ENCODE assay signal across 33 cellular contexts in genomic region chr15:101827257-101827656, GRCh38. TPM values are rescaled to one million over a fixed set of nuclear protein-coding genes. Genes with fewer than 3 reads are reported as not detected.
A peak's percentile ranks its signal among the peaks of the same experiment; 100 is the strongest.
DNase-seq lines count a peak whose midpoint lies in the region; ATAC-seq, FAIRE-seq and TF ChIP-seq lines count a peak whose summit lies in the region.
"Had no signal": no experiment of that assay in that cellular context is flagged by ENCODE, and none has a peak within 500 bp of the region (broad histone marks: within the 10 kb centered on the region; RNA-seq: fewer than 3 reads in every experiment).

No MANE protein-coding gene starts in this region.

- no peak for TF ChIP-seq RAD21 in GM12878 (IDR thresholded peaks at IDR 0.05; ENCODE audit: insufficient read depth, low read depth, low read length)

- TF ChIP-seq CTCF in AG09319 (IDR thresholded peaks at IDR 0.05; ENCODE audit: low read depth, low read length): no peak
- no peak for TF ChIP-seq CTCF in HFF-Myc (IDR thresholded peaks at IDR 0.05; ENCODE audit: low read depth, low read length, missing control alignments)
- no peak; a peak in 1 of 6 replicates for TF ChIP-seq CTCF in GM12878 (IDR thresholded peaks at IDR 0.05 in 2 of 3, conservative IDR thresholded peaks at IDR 0.05 in 1 of 3; ENCODE audit: control insufficient read depth in 2 of 3, extremely low read depth in 1 of 3, insufficient read depth in 1 of 3, low read depth in 3 of 3, low read length in 3 of 3)
- no peak for TF ChIP-seq CTCF in GM10266 (IDR thresholded peaks at IDR 0.05; ENCODE audit: control insufficient read depth, insufficient read depth, low read depth, missing control alignments)
- no peak for TF ChIP-seq CTCF in adrenal gland (IDR thresholded peaks at IDR 0.05)
- no peak for TF ChIP-seq CTCF in foreskin keratinocyte (conservative IDR thresholded peaks at IDR 0.05)

- no peak overlapping the region for H2AFZ ChIP-seq in GM12878 (ENCODE audit: control insufficient read depth, low read depth, low read length)

- POLR2A ChIA-PET in GM12878 (lab: Charles Lee): no interaction called here

- no peak overlapping the region for H3K9ac ChIP-seq in GM12878 (ENCODE audit: control insufficient read depth, insufficient read depth, low read length)
- H3K9ac ChIP-seq: SK-N-SH had no signal

- H3K9me3 ChIP-seq in GM12878 (replicated peaks; ENCODE audit: control insufficient read depth, insufficient read depth, low read length) (no peaks in the 10 kb centered on the region), adrenal gland (replicated peaks in 1 of 3) (no peaks in the 10 kb centered on the region)
- H3K9me3 ChIP-seq: pancreas, SK-N-SH, transverse colon had no signal

- SMC1A ChIA-PET in GM12878 (lab: Charles Lee; ENCODE audit: uncharacterized antibody, unreplicated experiment): no interaction called here

- in situ Hi-C loops in GM12878 (cut with MboI): no loop called here

- no peak overlapping the region for H3K4me2 ChIP-seq in GM12878 (ENCODE audit: control insufficient read depth, insufficient read depth)
- H3K4me2 ChIP-seq: SK-N-SH had no signal

- H3K27ac ChIP-seq in GM12878 (ENCODE audit: control insufficient read depth, insufficient read depth): no peak overlapping the region
- H3K27ac ChIP-seq in adrenal gland: no peak overlapping the region
- no peak overlapping the region for H3K27ac ChIP-seq in foreskin keratinocyte
- H3K27ac ChIP-seq: heart right ventricle, pancreas, RWPE1, spleen, transverse colon had no signal

- 12% methylated on average over 6 of the region's 6 CpGs for WGBS in GM12878 (ENCODE audit: insufficient coverage, insufficient replicate concordance, low lambda C conversion rate, missing lambda C conversion rate)
- 62 to 72% (median 67%) methylated on average over 6 of the region's 6 CpGs for WGBS in adrenal gland, 4 donors

- intact Hi-C loops in GM12878 (cut with micrococcal nuclease; ENCODE audit: unreplicated experiment): no loop called here
- intact Hi-C loops in adrenal gland (cut with DNase I): no loop called here

- no TSS peak for BruUV-seq in GM12878 (replicated peaks; lab: Mats Ljungman, UMichigan)

- RAD21 ChIA-PET in GM12878 (lab: Charles Lee; ENCODE audit: unreplicated experiment): no interaction called here

- H3K4me3 ChIP-seq in HFF-Myc (replicated peaks; ENCODE audit: low read depth, low read length): no peak overlapping the region
- no peak overlapping the region for H3K4me3 ChIP-seq in GM12878
- H3K4me3 ChIP-seq in adrenal gland: no peak overlapping the region
- H3K4me3 ChIP-seq: heart right ventricle, pancreas, spleen, transverse colon had no signal

- no peaks in the 10 kb centered on the region for H4K20me1 ChIP-seq in GM12878 (ENCODE audit: control insufficient read depth, insufficient read depth)

- peaks cover 0 to 3% of the 10 kb centered on the region in 2 experiments; a peak in 3 of 4 replicates for H3K27me3 ChIP-seq in GM12878 (replicated peaks in 1 of 2; ENCODE audit: control insufficient read depth in 2 of 2, insufficient read depth in 2 of 2, low read length in 1 of 2)
- H3K27me3 ChIP-seq in adrenal gland: no peaks in the 10 kb centered on the region
- peaks cover 29% of the 10 kb centered on the region for H3K27me3 ChIP-seq in foreskin keratinocyte
- H3K27me3 ChIP-seq: transverse colon had no signal

- CTCF ChIA-PET in GM12878 (lab: Yijun Ruan, JAX): no interaction called here

- no peak for TF ChIP-seq EP300 in GM12878 (IDR thresholded peaks at IDR 0.05; ENCODE audit: borderline replicate concordance in 1 of 2, control insufficient read depth in 1 of 2, low read depth in 2 of 2, low read length in 2 of 2)

- ATAC-seq in GM12878: no peak
- no peak for ATAC-seq in foreskin keratinocyte
- ATAC-seq: activated CD8-positive, alpha-beta T cell treated with anti-CD3 and anti-CD28 coated beads for 36 hours; heart right ventricle; left cardiac atrium; pancreas had no signal

- no peaks in the 10 kb centered on the region for H3K79me2 ChIP-seq in GM12878 (ENCODE audit: control insufficient read depth, insufficient read depth, low read length)

- peak; percentile 7 for FAIRE-seq in GM12878 (lab: Jason Lieb, UNC)
- FAIRE-seq: GM19239, HTR-8/SVneo, pancreas had no signal

- H3K36me3 ChIP-seq in GM12878 (ENCODE audit: control insufficient read depth in 2 of 2, insufficient read depth in 2 of 2, low read length in 1 of 2) (no peaks in the 10 kb centered on the region), adrenal gland (replicated peaks in 1 of 2) (no peaks in the 10 kb centered on the region)
- H3K36me3 ChIP-seq: heart right ventricle, pancreas, spleen, transverse colon had no signal

- no peaks in the 10 kb centered on the region for H3K4me1 ChIP-seq in GM12878 (ENCODE audit: control insufficient read depth, insufficient read depth, low read length)
- H3K4me1 ChIP-seq in adrenal gland (replicated peaks in 1 of 2): no peaks in the 10 kb centered on the region
- H3K4me1 ChIP-seq in foreskin keratinocyte: no peaks in the 10 kb centered on the region
- H3K4me1 ChIP-seq: heart right ventricle, pancreas, spleen, transverse colon had no signal

- peak; percentile 56 for DNase-seq in AG09319 (ENCODE audit: extremely low read depth, low read depth)
- peak; percentile 66 for DNase-seq in HFF-Myc (ENCODE audit: extremely low read depth, low read depth)
- no peak for DNase-seq in GM12878 (ENCODE audit: low read depth, low spot score)
- peak; percentile 6 for DNase-seq in kidney tubule cell (ENCODE audit: low spot score)
- DNase-seq in GM10266 (ENCODE audit: extremely low spot score): no peak
- no peak for DNase-seq in adrenal gland
- DNase-seq in NCI-H748 treated with DMSO at 0.1 percent for 48 hours (lab: John Stamatoyannopoulos, UW): no peak
- DNase-seq in foreskin keratinocyte: no peak
- DNase-seq: activated CD4-positive, CD25-positive, alpha-beta regulatory T cell treated with anti-CD3 and anti-CD28 coated beads, Interleukin-2, amount 50 U/mL, for 72 hours; activated CD8-positive, alpha-beta T cell treated with anti-CD3 and anti-CD28 coated beads for 36 hours; AML-193; CD4-positive, alpha-beta memory T cell; heart right ventricle; KBM-7; left cardiac atrium; NCI-H1436 treated with DMSO at 0.1 percent for 48 hours; NCI-H446; NCI-H82; pancreas; retina; SK-N-SH; spleen; stimulated activated CD4-positive, alpha-beta T cell treated with anti-CD3 and anti-CD28 coated beads, Interleukin-4, amount 100 ng/mL, for 1 hour; T-helper 2 cell; transverse colon had no signal

- TF ChIP-seq POLR2A in GM12878 (IDR thresholded peaks at IDR 0.05; ENCODE audit: low read depth, low read length) (no peak), adrenal gland (IDR thresholded peaks at IDR 0.05) (no peak)

TF ChIP-seq in GM12878, 131 proteins besides CTCF, POLR2A, EP300 and RAD21 (continues in another document):
- TF ChIP-seq TBL1XR1 (IDR thresholded peaks at IDR 0.05; ENCODE audit: low read depth, low read length): no peak
- TF ChIP-seq ZNF622 (IDR thresholded peaks at IDR 0.05): no peak

RNA-seq across cellular contexts. Expression of gene OR4F15, which starts 15.3 kb away (rescaled TPM):
- total RNA-seq in GM12878 (2013; cell fraction: nucleolus; rRNA removed): 1.3 and 1.5 TPM in 2 replicates
- total RNA-seq in GM12878 (2014; rRNA removed): not detected in 2 replicates
- total RNA-seq in GM12878 (2014; rRNA removed; fragmentation: Illumina TruSeq; extraction: Trizol): not detected in 2 replicates
- not detected in 2 replicates for total RNA-seq in GM12878 (2021)
- polyA plus RNA-seq in GM12878 (2011; ENCODE audit: low read depth): not detected
- not detected in 2 replicates for polyA plus RNA-seq in GM12878 (2011; rRNA removed)
- polyA plus RNA-seq in GM12878 (2011; cell fraction: cytosol; rRNA removed): not detected in 2 replicates
- polyA plus RNA-seq in GM12878 (2011; cell fraction: nucleus; rRNA removed): 0.09 TPM in 1 of 2 replicates, not detected in the other
- polyA plus RNA-seq in GM12878 (2012): not detected in 2 replicates
- polyA plus RNA-seq in GM12878 (2014; fragmentation: Illumina TruSeq; extraction: Trizol): not detected in 2 replicates
- not detected for polyA plus RNA-seq in GM12878 (2014; fragmentation: Nextera tagmentation; extraction: Ambion mirVana)
- polyA plus RNA-seq in GM12878 (2014; rRNA removed): not detected in 2 replicates
- polyA plus RNA-seq in GM12878 (2016; fragmentation: Nextera tagmentation; extraction: Ambion mirVana): not detected
- polyA minus RNA-seq in GM12878 (2011; rRNA and poly(A)+ RNA removed): not detected in 2 replicates
- not detected in 2 replicates for polyA minus RNA-seq in GM12878 (2011; cell fraction: cytosol; rRNA and poly(A)+ RNA removed)
- 0.38 and 0.48 TPM in 2 replicates for polyA minus RNA-seq in GM12878 (2011; cell fraction: nucleus; rRNA and poly(A)+ RNA removed)
- not detected for total RNA-seq in adrenal gland
- polyA plus RNA-seq in adrenal gland: not detected
- total RNA-seq in foreskin keratinocyte: not detected in 2 replicates
- polyA plus RNA-seq in foreskin keratinocyte: not detected in 2 replicates
- total RNA-seq: activated CD8-positive, alpha-beta T cell treated with anti-CD3 and anti-CD28 coated beads for 36 hours; activated T-helper 2 cell treated with anti-CD3 and anti-CD28 coated beads, Interferon-gamma antibody, Interleukin-2, Interleukin-4, amounts not matched to agents 10 μg/mL and 5 μg/mL and 100 μg/mL, durations not matched to agents 14 hours and 24 hours and 36 hours; CD4-positive, alpha-beta memory T cell; dermis microvascular lymphatic vessel endothelial cell; G401; heart right ventricle; left cardiac atrium; lung microvascular endothelial cell; pancreas; spleen; transverse colon had no signal
- polyA plus RNA-seq: CD4-positive, alpha-beta memory T cell; heart right ventricle; neural cell; pancreas; SK-N-SH; spleen had no signal

RNA-seq across cellular contexts. Expression of gene OR4F6, which starts 23.9 kb away (rescaled TPM):
- not detected in 2 replicates for total RNA-seq in GM12878 (2013; cell fraction: nucleolus; rRNA removed)
- total RNA-seq in GM12878 (2014; rRNA removed): not detected in 2 replicates
- total RNA-seq in GM12878 (2014; rRNA removed; fragmentation: Illumina TruSeq; extraction: Trizol): not detected in 2 replicates
- not detected in 2 replicates for total RNA-seq in GM12878 (2021)
- not detected for polyA plus RNA-seq in GM12878 (2011; ENCODE audit: low read depth)
- polyA plus RNA-seq in GM12878 (2011; rRNA removed): not detected in 2 replicates
- polyA plus RNA-seq in GM12878 (2011; cell fraction: cytosol; rRNA removed): not detected in 2 replicates
- not detected in 2 replicates for polyA plus RNA-seq in GM12878 (2011; cell fraction: nucleus; rRNA removed)
- polyA plus RNA-seq in GM12878 (2012): not detected in 2 replicates
- polyA plus RNA-seq in GM12878 (2014; fragmentation: Illumina TruSeq; extraction: Trizol): not detected in 2 replicates
- polyA plus RNA-seq in GM12878 (2014; fragmentation: Nextera tagmentation; extraction: Ambion mirVana): not detected
- not detected in 2 replicates for polyA plus RNA-seq in GM12878 (2014; rRNA removed)
- polyA plus RNA-seq in GM12878 (2016; fragmentation: Nextera tagmentation; extraction: Ambion mirVana): not detected
- not detected in 2 replicates for polyA minus RNA-seq in GM12878 (2011; rRNA and poly(A)+ RNA removed)
- not detected in 2 replicates for polyA minus RNA-seq in GM12878 (2011; cell fraction: cytosol; rRNA and poly(A)+ RNA removed)
- not detected in 2 replicates for polyA minus RNA-seq in GM12878 (2011; cell fraction: nucleus; rRNA and poly(A)+ RNA removed)
- not detected for total RNA-seq in adrenal gland
- polyA plus RNA-seq in adrenal gland: not detected
- not detected in 2 replicates for total RNA-seq in foreskin keratinocyte
- polyA plus RNA-seq in foreskin keratinocyte: not detected in 2 replicates
- total RNA-seq: activated CD8-positive, alpha-beta T cell treated with anti-CD3 and anti-CD28 coated beads for 36 hours; activated T-helper 2 cell treated with anti-CD3 and anti-CD28 coated beads, Interferon-gamma antibody, Interleukin-2, Interleukin-4, amounts not matched to agents 10 μg/mL and 5 μg/mL and 100 μg/mL, durations not matched to agents 14 hours and 24 hours and 36 hours; CD4-positive, alpha-beta memory T cell; dermis microvascular lymphatic vessel endothelial cell; G401; heart right ventricle; left cardiac atrium; lung microvascular endothelial cell; pancreas; spleen; transverse colon had no signal
- polyA plus RNA-seq: CD4-positive, alpha-beta memory T cell; heart right ventricle; neural cell; pancreas; SK-N-SH; spleen had no signal

Comparison
In these comparisons a context has a peak if more than half of its experiments do, and no peak if none do; other contexts are left out.
1. DNase-seq: peak in AG09319 (single experiment), HFF-Myc (single experiment) and kidney tubule cell (single experiment); none in GM12878 (single experiment), GM10266 (single experiment), adrenal gland (0 of 7), NCI-H748 treated with DMSO at 0.1 percent for 48 hours (single experiment) and foreskin keratinocyte (0 of 2).